Comparison of ENCODE assay signal across 12 cellular contexts in genomic region chr18:23260932-23261590, GRCh38.
DNase-seq lines count a peak whose midpoint lies in the region; ATAC-seq and TF ChIP-seq lines count a peak whose summit lies in the region.
"Had no signal": no experiment of that assay in that cellular context is flagged by ENCODE, and none has a peak within 500 bp of the region (broad histone marks: within the 10 kb centered on the region; RNA-seq: fewer than 3 reads in every experiment).

No MANE protein-coding gene starts in this region.

- H2BK5ac ChIP-seq in IMR-90 (ENCODE audit: low read depth, low read length, poor library complexity, severe bottlenecking) (no peak overlapping the region), neuronal stem cell (ENCODE audit: low read length) (peak overlapping the region; percentile 20)

- POLR2A ChIA-PET in CD8-positive, alpha-beta T cell (lab: Charles Lee): interaction anchor here (1.1 kb wide), 1 partner anchor 9 kb away, joined by 3 read pairs; no protein-coding TSS in a partner anchor
- POLR2A ChIA-PET in IMR-90 (lab: Charles Lee; ENCODE audit: unreplicated experiment): interaction anchor here (0.6 kb wide), 1 partner anchor 46 kb away, joined by 5 read pairs; no protein-coding TSS in a partner anchor

- H3K79me1 ChIP-seq in IMR-90 (ENCODE audit: low read depth in 1 of 2, low read length in 2 of 2) (peaks cover 0 to 9% of the 10 kb centered on the region in 2 experiments; a peak in 2 of 4 replicates), neuronal stem cell (ENCODE audit: low read depth, low read length) (no peaks in the 10 kb centered on the region)

- H3K4me1 Mint-ChIP-seq in CD8-positive, alpha-beta T cell (ENCODE audit: low read depth): peaks cover 31% of the 10 kb centered on the region
- H3K4me1 Mint-ChIP-seq in endothelial cell (ENCODE audit: unreplicated experiment): peaks cover 55% of the 10 kb centered on the region

- peaks cover 29% of the 10 kb centered on the region for H3K4me1 ChIP-seq in CD8-positive, alpha-beta T cell (ENCODE audit: insufficient read depth, low read length)
- H3K4me1 ChIP-seq in IMR-90 (ENCODE audit: control insufficient read depth, insufficient read depth, low read length): peaks cover 29% of the 10 kb centered on the region
- peaks cover 20 to 27% of the 10 kb centered on the region in 2 donors for H3K4me1 ChIP-seq in neuronal stem cell (ENCODE audit: control insufficient read depth in 2 of 2, insufficient read depth in 1 of 2, low read depth in 1 of 2, low read length in 2 of 2)
- peaks cover 10 to 47% (median 30%) of the 10 kb centered on the region in 9 donors for H3K4me1 ChIP-seq in heart right ventricle

- no peaks in the 10 kb centered on the region for H3K9me3 ChIP-seq in CD8-positive, alpha-beta T cell (ENCODE audit: low read length)
- H3K9me3 ChIP-seq in IMR-90 (ENCODE audit: control insufficient read depth, insufficient read depth, low read length) (no peaks in the 10 kb centered on the region), neuronal stem cell (replicated peaks in 1 of 2; ENCODE audit: control insufficient read depth in 2 of 2, insufficient read depth in 1 of 2, low read depth in 1 of 2, low read length in 2 of 2) (no peaks in the 10 kb centered on the region), heart right ventricle (no peaks in the 10 kb centered on the region)

- H2BK20ac ChIP-seq in IMR-90 (ENCODE audit: low read depth, low read length): no peak overlapping the region; the same call in 1 of the 2 replicates

- peak overlapping the region; percentile 86 for H3K4ac ChIP-seq in IMR-90 (ENCODE audit: low read depth, low read length)
- H3K4ac ChIP-seq in neuronal stem cell (ENCODE audit: low read length): no peak overlapping the region

- WGBS in IMR-90 (ENCODE audit: extremely low coverage in 2 of 2, insufficient read length in 1 of 2), 2 experiments: 50% methylated on average over 2 of the region's 7 CpGs; no CpG with 5 or more reads in 1 of the 2 experiments
- no CpG with 5 or more reads among the region's 7 CpGs for WGBS in neuronal stem cell (ENCODE audit: extremely low coverage in 2 of 2, insufficient read length in 2 of 2, insufficient replicate concordance in 1 of 2), 2 donors
- 86 to 87% methylated on average over 7 of the region's 7 CpGs for WGBS in heart right ventricle, 2 donors

- no peaks in the 10 kb centered on the region for H3K27me3 ChIP-seq in CD8-positive, alpha-beta T cell (ENCODE audit: insufficient read depth, low read length)
- H3K27me3 ChIP-seq in IMR-90 (ENCODE audit: control insufficient read depth, insufficient read depth, low read length) (no peaks in the 10 kb centered on the region), neuronal stem cell (ENCODE audit: control insufficient read depth in 3 of 3, insufficient read depth in 3 of 3, low read depth in 1 of 3, low read length in 3 of 3) (no peaks in the 10 kb centered on the region), heart right ventricle (no peaks in the 10 kb centered on the region)
- H3K27me3 ChIP-seq: brain microvascular endothelial cell had no signal

- H3K23ac ChIP-seq in IMR-90 (ENCODE audit: low read depth, low read length): no peak overlapping the region
- H3K23ac ChIP-seq in neuronal stem cell (ENCODE audit: low read depth, low read length, poor library complexity): no peak overlapping the region

- DNase-seq in CD8-positive, alpha-beta T cell: no peak
- DNase-seq in IMR-90 (no peak), endothelial cell (ENCODE audit: low spot score) (no peak), neuronal stem cell (ENCODE audit: low spot score) (no peak), heart right ventricle (no peak)
- no peak for DNase-seq in activated CD4-positive, CD25-positive, alpha-beta regulatory T cell (lab: John Stamatoyannopoulos, UW)
- no peak for DNase-seq in stimulated activated naive CD4-positive, alpha-beta T cell treated with Interleukin-2 at 50 U/mL for 16 hours (lab: John Stamatoyannopoulos, UW)
- DNase-seq: RPMI8226 had no signal

- TF ChIP-seq POLR2A in IMR-90 (IDR thresholded peaks at IDR 0.05; ENCODE audit: low read depth, low read length): no peak

- H2AK5ac ChIP-seq in IMR-90 (ENCODE audit: low read depth, low read length) (peak overlapping the region; percentile 42; the same call in 1 of the 2 replicates), neuronal stem cell (ENCODE audit: low read depth, low read length) (no peak overlapping the region)

- H3K4me2 ChIP-seq in IMR-90 (ENCODE audit: low read depth, low read length) (no peak overlapping the region), neuronal stem cell (ENCODE audit: insufficient read depth, low read length, poor library complexity, severe bottlenecking) (no peak overlapping the region)
- H3K4me2 ChIP-seq: KMS-11 had no signal

- peak overlapping the region; percentile 29; the same call in 1 of the 3 replicates for H2BK15ac ChIP-seq in IMR-90 (ENCODE audit: low read depth, low read length)
- no peak overlapping the region for H2BK15ac ChIP-seq in neuronal stem cell (ENCODE audit: low read length)

- in situ Hi-C loops in IMR-90 (cut with MboI; ENCODE audit: low sequenced_read_pairs): no loop called here

- intact Hi-C loops in CD8-positive, alpha-beta T cell (cut with DNase I, micrococcal nuclease): no loop called here
- intact Hi-C loops in IMR-90 (cut with micrococcal nuclease): loop anchor here (10.0 kb wide), 2 partner anchors 76 to 94 kb away; no protein-coding TSS in a partner anchor
- intact Hi-C loops in heart right ventricle (cut with DNase I): loop anchor here in 1 of 10 donors (5.0 kb wide), 1 partner anchor 129 kb away; no protein-coding TSS in a partner anchor

- H3K27me3 Mint-ChIP-seq in CD8-positive, alpha-beta T cell (ENCODE audit: low read depth): no peaks in the 10 kb centered on the region
- H3K27me3 Mint-ChIP-seq in endothelial cell (ENCODE audit: unreplicated experiment): peaks cover 8% of the 10 kb centered on the region

- peak; percentile 39 for ATAC-seq in CD8-positive, alpha-beta T cell
- ATAC-seq in IMR-90 (ENCODE audit: low read depth): no peak
- ATAC-seq in GM19455 (IDR thresholded peaks at IDR 0.05; ENCODE audit: unreplicated experiment): no peak
- no peak for ATAC-seq in heart right ventricle

- no peak overlapping the region for H2AK9ac ChIP-seq in IMR-90 (replicated peaks; ENCODE audit: low read depth, low read length, poor library complexity)

- H2AFZ ChIP-seq in IMR-90 (replicated peaks; ENCODE audit: low read length, poor library complexity) (no peak overlapping the region), neuronal stem cell (ENCODE audit: low read length) (no peak overlapping the region)

- H3K56ac ChIP-seq in IMR-90 (ENCODE audit: extremely low read depth, insufficient read depth, low read length): no peak overlapping the region

- no TSS peak for BruUV-seq in IMR-90 (replicated peaks; lab: Mats Ljungman, UMichigan)

- H4K91ac ChIP-seq in IMR-90 (ENCODE audit: insufficient read depth, low read depth, low read length): peak overlapping the region; percentile 43; the same call in 1 of the 2 replicates
- no peak overlapping the region for H4K91ac ChIP-seq in neuronal stem cell (ENCODE audit: low read depth, low read length, poor library complexity)

- no peak overlapping the region for H3K4me3 ChIP-seq in CD8-positive, alpha-beta T cell (ENCODE audit: low read depth, low read length)
- H3K4me3 ChIP-seq in IMR-90 (ENCODE audit: insufficient read depth, low read depth, low read length): no peak overlapping the region
- no peak overlapping the region for H3K4me3 ChIP-seq in neuronal stem cell (ENCODE audit: low read length in 2 of 2)
- no peak overlapping the region for H3K4me3 ChIP-seq in heart right ventricle

- no peak overlapping the region for H3K27ac ChIP-seq in CD8-positive, alpha-beta T cell (ENCODE audit: low read depth, low read length)
- H3K27ac ChIP-seq in IMR-90 (ENCODE audit: insufficient read depth, low read length) (peak overlapping the region; percentile 83; the same call in 1 of the 2 replicates), neuronal stem cell (replicated peaks; ENCODE audit: low read length) (no peak overlapping the region), heart right ventricle (peak overlapping the region in 2 of 10 donors; percentile 57 to 86)
- H3K27ac ChIP-seq: KMS-11 had no signal

- H3K4me3 Mint-ChIP-seq in CD8-positive, alpha-beta T cell: no peak overlapping the region
- no peak overlapping the region for H3K4me3 Mint-ChIP-seq in endothelial cell (ENCODE audit: unreplicated experiment)

- H3K36me3 ChIP-seq in CD8-positive, alpha-beta T cell (ENCODE audit: insufficient read depth, low read length): no peaks in the 10 kb centered on the region
- H3K36me3 ChIP-seq in IMR-90 (ENCODE audit: control insufficient read depth, insufficient read depth, low read length) (peaks cover 21% of the 10 kb centered on the region), neuronal stem cell (replicated peaks in 1 of 2; ENCODE audit: control insufficient read depth in 2 of 2, insufficient read depth in 2 of 2, low read length in 2 of 2) (peaks cover 0 to 15% of the 10 kb centered on the region in 2 donors), heart right ventricle (peaks cover 0 to 7% (median 0%) of the 10 kb centered on the region in 9 donors)

- H3K18ac ChIP-seq in IMR-90 (ENCODE audit: low read depth, low read length): no peak overlapping the region
- peak overlapping the region; percentile 11 for H3K18ac ChIP-seq in neuronal stem cell (ENCODE audit: low read length)

- H3K14ac ChIP-seq in IMR-90 (replicated peaks; ENCODE audit: low read depth, low read length) (no peak overlapping the region), neuronal stem cell (ENCODE audit: low read length) (peak overlapping the region; percentile 49)

- peak overlapping the region; percentile 4; the same call in 1 of the 2 replicates for H2BK120ac ChIP-seq in IMR-90 (ENCODE audit: low read depth, low read length)
- no peak overlapping the region for H2BK120ac ChIP-seq in neuronal stem cell (ENCODE audit: low read depth, low read length)

- peak overlapping the region in 1 of 2 experiments; percentile 42; a peak in 1 of 4 replicates for H4K8ac ChIP-seq in IMR-90 (ENCODE audit: low read depth in 2 of 2, low read length in 2 of 2)
- H4K8ac ChIP-seq in neuronal stem cell (ENCODE audit: low read depth, low read length): no peak overlapping the region

- H2BK12ac ChIP-seq in neuronal stem cell (ENCODE audit: low read length): no peak overlapping the region

- peak overlapping the region; percentile 55 for H3K27ac Mint-ChIP-seq in CD8-positive, alpha-beta T cell
- H3K27ac Mint-ChIP-seq in endothelial cell (ENCODE audit: unreplicated experiment): peak overlapping the region; percentile 98

- TF ChIP-seq CTCF in CD8-positive, alpha-beta T cell (IDR thresholded peaks at IDR 0.05): no peak
- TF ChIP-seq CTCF in IMR-90 (conservative IDR thresholded peaks at IDR 0.05; ENCODE audit: low read depth, low read length) (no peak), endothelial cell (IDR thresholded peaks at IDR 0.05; ENCODE audit: unreplicated experiment) (no peak), heart right ventricle (IDR thresholded peaks at IDR 0.05) (no peak)

- dilution Hi-C loops in IMR-90 (cut with HindIII; ENCODE audit: low sequenced_read_pairs, unreplicated experiment): no loop called here

- H3K9me1 ChIP-seq in IMR-90 (ENCODE audit: insufficient read depth, low read length): peaks cover 30% of the 10 kb centered on the region

- H3K9ac ChIP-seq in IMR-90 (ENCODE audit: low read depth, low read length): no peak overlapping the region
- H3K9ac ChIP-seq in neuronal stem cell (ENCODE audit: low read depth, low read length, poor library complexity): peak overlapping the region; percentile 18
- H3K9ac ChIP-seq: KMS-11 had no signal

- no peaks in the 10 kb centered on the region for H3K9me3 Mint-ChIP-seq in CD8-positive, alpha-beta T cell
- no peaks in the 10 kb centered on the region for H3K9me3 Mint-ChIP-seq in endothelial cell (ENCODE audit: unreplicated experiment)
- H3K9me3 Mint-ChIP-seq: natural killer cell had no signal

- no peak overlapping the region for H4K5ac ChIP-seq in IMR-90 (ENCODE audit: low read depth, low read length)

- CTCF ChIA-PET in CD8-positive, alpha-beta T cell (lab: Charles Lee): interaction anchor here (1.3 to 1.9 kb wide), 3 partner anchors 8 to 130 kb away, joined by 3 to 5 read pairs (median 3); no protein-coding TSS in a partner anchor
- CTCF ChIA-PET in IMR-90 (lab: Yijun Ruan, JAX): interaction anchor here (0.5 kb wide), 1 partner anchor 217 kb away, joined by 4 read pairs; no protein-coding TSS in a partner anchor

- H3K36me3 Mint-ChIP-seq in CD8-positive, alpha-beta T cell: no peaks in the 10 kb centered on the region
- peaks cover 20% of the 10 kb centered on the region for H3K36me3 Mint-ChIP-seq in endothelial cell (ENCODE audit: low read depth, unreplicated experiment)
- H3K36me3 Mint-ChIP-seq: natural killer cell had no signal

- no peak for TF ChIP-seq RAD21 in IMR-90 (IDR thresholded peaks at IDR 0.05; ENCODE audit: low read length)

- no peaks in the 10 kb centered on the region for H4K20me1 ChIP-seq in IMR-90 (ENCODE audit: insufficient read depth, low read length)
